ENCODE assay signal across 32 cellular contexts in genomic region chr1:215040190-215040589, GRCh38. TPM values are rescaled to one million over a fixed set of nuclear protein-coding genes. Genes with fewer than 3 reads are reported as not detected.
"Had no signal": no experiment of that assay in that cellular context is flagged by ENCODE, and none has a peak within 500 bp of the region (broad histone marks: within the 10 kb centered on the region; RNA-seq: fewer than 3 reads in every experiment).

No MANE protein-coding gene starts in this region.

- H3K4me3 ChIP-seq: ascending aorta, breast epithelium, cardiac muscle cell, esophagus squamous epithelium, gastrocnemius medialis, heart left ventricle had no signal

- H3K27ac ChIP-seq: ascending aorta, breast epithelium, cardiac muscle cell, epithelial cell of prostate, esophagus squamous epithelium, gastrocnemius medialis, heart left ventricle, WERI-Rb-1 had no signal

- H3K27me3 ChIP-seq: ascending aorta, breast epithelium, esophagus squamous epithelium, gastrocnemius medialis had no signal

- DNase-seq: activated B cell treated with CpG ODN at 0.5 μM for 24 hours; activated CD4-positive, alpha-beta T cell treated with anti-CD3 and anti-CD28 coated beads for 48 hours; activated CD4-positive, alpha-beta T cell treated with anti-CD3 and anti-CD28 coated beads, Interleukin-2, amount 50 U/mL, for 1 hour; activated CD4-positive, alpha-beta T cell treated with anti-CD3 and anti-CD28 coated beads, Interleukin-2, amount 50 U/mL, for 48 hours; activated CD8-positive, alpha-beta memory T cell treated with anti-CD3 and anti-CD28 coated beads for 24 hours; activated CD8-positive, alpha-beta T cell treated with anti-CD3 and anti-CD28 coated beads for 36 hours; activated gamma-delta T cell; activated naive CD4-positive, alpha-beta T cell; activated naive CD4-positive, alpha-beta T cell treated with anti-CD3 and anti-CD28 coated beads, Interleukin-2, amount 10 ng/mL, durations not matched to agents 7 days and 5 days; activated naive CD8-positive, alpha-beta T cell treated with anti-CD3 and anti-CD28 coated beads, Interleukin-2, amount 10 ng/mL, durations not matched to agents 7 days and 5 days; activated T-cell treated with anti-CD3 and anti-CD28 coated beads, Interleukin-2, amount 50 U/mL, for 1 hour; activated T-cell treated with anti-CD3 and anti-CD28 coated beads, Interleukin-2, amount 50 U/mL, for 48 hours; cortex of kidney; dermis blood vessel endothelial cell; effector CD4-positive, alpha-beta T cell; effector memory CD8-positive, alpha-beta T cell; esophagus squamous epithelium; gastrocnemius medialis; glutamatergic neuron; heart left ventricle; T-helper 1 cell; T-helper 17 cell; T1000; WERI-Rb-1 had no signal

- H3K9me3 ChIP-seq: ascending aorta, breast epithelium, esophagus squamous epithelium, gastrocnemius medialis had no signal

- H3K36me3 ChIP-seq: ascending aorta, breast epithelium, cardiac muscle cell, esophagus squamous epithelium, gastrocnemius medialis, heart left ventricle, WERI-Rb-1 had no signal

- ATAC-seq: activated CD4-positive, CD25-positive, alpha-beta regulatory T cell treated with anti-CD3 and anti-CD28 coated beads, Interleukin-2, amount 50 U/mL, for 24 hours; activated CD8-positive, alpha-beta T cell treated with anti-CD3 and anti-CD28 coated beads for 36 hours; activated naive CD4-positive, alpha-beta T cell treated with anti-CD3 and anti-CD28 coated beads, Interleukin-2, amount 50 U/mL, for 72 hours; effector memory CD8-positive, alpha-beta T cell; gastrocnemius medialis; heart left ventricle; T-helper 17 cell had no signal

- H3K4me1 ChIP-seq: ascending aorta, breast epithelium, esophagus squamous epithelium, gastrocnemius medialis, heart left ventricle had no signal

RNA-seq across cellular contexts. Expression of gene KCNK2, which starts 42.3 kb away (rescaled TPM):
- total RNA-seq: activated B cell treated with CpG ODN at 0.5 μM for 24 hours; activated CD8-positive, alpha-beta T cell treated with anti-CD3 and anti-CD28 coated beads for 36 hours; activated naive CD4-positive, alpha-beta T cell treated with anti-CD3 and anti-CD28 coated beads, Interleukin-2, amount 50 U/mL, for 72 hours; activated naive CD8-positive, alpha-beta T cell treated with anti-CD3 and anti-CD28 coated beads, Interleukin-2, amount 10 ng/mL, durations not matched to agents 7 days and 5 days; activated T-helper 1 cell treated with anti-CD3 and anti-CD28 coated beads, Interleukin-12 subunit alpha, Interleukin-12 subunit beta, Interleukin-2, Interleukin-4 antibody, amounts not matched to agents 30 ng/mL and 10 ng/mL and 1 ng/mL, durations not matched to agents 14 hours and 24 hours and 36 hours; activated T-helper 2 cell treated with anti-CD3 and anti-CD28 coated beads, Interferon-gamma antibody, Interleukin-2, Interleukin-4, amounts not matched to agents 10 μg/mL and 5 μg/mL and 100 μg/mL, durations not matched to agents 14 hours and 24 hours and 36 hours; cardiac muscle cell; dermis blood vessel endothelial cell; T-helper 17 cell had no signal
- polyA plus RNA-seq: cardiac muscle cell had no signal
